16 cellular contexts compared by ENCODE assay signal in genomic region chr20:48619126-48620101, GRCh38.
A peak's percentile ranks its signal among the peaks of the same experiment; 100 is the strongest.
DNase-seq lines count a peak whose midpoint lies in the region; ATAC-seq and TF ChIP-seq lines count a peak whose summit lies in the region.
"Had no signal": no experiment of that assay in that cellular context is flagged by ENCODE, and none has a peak within 500 bp of the region (broad histone marks: within the 10 kb centered on the region; RNA-seq: fewer than 3 reads in every experiment).

No MANE protein-coding gene starts in this region.

- H3K27ac Mint-ChIP-seq in activated naive CD4-positive, alpha-beta T cell treated with anti-CD3 and anti-CD28 coated beads, Interleukin-2, amount 10 ng/mL, durations not matched to agents 7 days and 5 days: no peak overlapping the region
- H3K27ac Mint-ChIP-seq: activated naive CD8-positive, alpha-beta T cell; GM23338 had no signal

- peaks cover 14% of the 10 kb centered on the region for H3K27me3 Mint-ChIP-seq in activated naive CD4-positive, alpha-beta T cell treated with anti-CD3 and anti-CD28 coated beads, Interleukin-2, amount 10 ng/mL, durations not matched to agents 7 days and 5 days
- H3K27me3 Mint-ChIP-seq: activated naive CD8-positive, alpha-beta T cell; stimulated activated memory B cell treated with anti-CD40 and anti-IgM and Interleukin-4, amounts not matched to agents 10 μg/mL and 1 μg/mL and 100 μg/mL, for 72 hours had no signal

- no peak overlapping the region for H3K4me3 Mint-ChIP-seq in activated naive CD4-positive, alpha-beta T cell treated with anti-CD3 and anti-CD28 coated beads, Interleukin-2, amount 10 ng/mL, durations not matched to agents 7 days and 5 days
- H3K4me3 Mint-ChIP-seq: activated naive CD8-positive, alpha-beta T cell; GM23338 had no signal

- peaks cover 10% of the 10 kb centered on the region for H3K4me1 Mint-ChIP-seq in activated naive CD4-positive, alpha-beta T cell treated with anti-CD3 and anti-CD28 coated beads, Interleukin-2, amount 10 ng/mL, durations not matched to agents 7 days and 5 days

- H3K4me1 ChIP-seq in A673 (ENCODE audit: insufficient read depth, low read length, poor library complexity, severe bottlenecking): peaks cover 13% of the 10 kb centered on the region

- peaks cover 2% of the 10 kb centered on the region for H3K36me3 Mint-ChIP-seq in activated naive CD4-positive, alpha-beta T cell treated with anti-CD3 and anti-CD28 coated beads, Interleukin-2, amount 10 ng/mL, durations not matched to agents 7 days and 5 days
- H3K36me3 Mint-ChIP-seq: activated naive CD8-positive, alpha-beta T cell had no signal

- no peak for TF ChIP-seq CTCF in A673 (conservative IDR thresholded peaks at IDR 0.05; ENCODE audit: low read depth, low read length)

- POLR2A ChIA-PET in A673 (lab: Charles Lee; ENCODE audit: low non-redundant PET): no interaction called here

- DNase-seq in A673 (ENCODE audit: low spot score) (peak; percentile 48), NCI-H1092 (lab: John Stamatoyannopoulos, UW) (peak; percentile 22), SK-N-DZ (ENCODE audit: low spot score) (peak; percentile 78), left kidney (ENCODE audit: low read depth, low spot score) (peak; percentile 58), NCI-H1436 (lab: John Stamatoyannopoulos, UW) (no peak)
- DNase-seq in activated naive CD4-positive, alpha-beta T cell treated with anti-CD3 and anti-CD28 coated beads, Interleukin-2, amount 10 ng/mL, durations not matched to agents 7 days and 5 days: no peak
- DNase-seq: cortex of kidney, esophagus squamous epithelium had no signal

- no peak overlapping the region for H3K27ac ChIP-seq in A673 (ENCODE audit: low read depth, low read length, poor library complexity, severe bottlenecking)
- H3K27ac ChIP-seq: esophagus squamous epithelium, HL-60, vagina, WERI-Rb-1 had no signal

- intact Hi-C loops in A673 (cut with micrococcal nuclease; ENCODE audit: unreplicated experiment): loop anchor here (2.0 to 5.0 kb wide), 5 partner anchors 765 to 957 kb away; no protein-coding TSS in a partner anchor

- no peaks in the 10 kb centered on the region for H3K9me3 Mint-ChIP-seq in activated naive CD4-positive, alpha-beta T cell treated with anti-CD3 and anti-CD28 coated beads, Interleukin-2, amount 10 ng/mL, durations not matched to agents 7 days and 5 days
- H3K9me3 Mint-ChIP-seq: GM23338; stimulated activated memory B cell treated with anti-CD40 and anti-IgM and Interleukin-4, amounts not matched to agents 10 μg/mL and 1 μg/mL and 100 μg/mL, for 72 hours had no signal

- no peaks in the 10 kb centered on the region for H3K27me3 ChIP-seq in A673 (replicated peaks; ENCODE audit: insufficient read depth, low read depth, low read length, poor library complexity)
- H3K27me3 ChIP-seq: vagina had no signal

- BruUV-seq in A673 (replicated peaks; lab: Mats Ljungman, UMichigan): no TSS peak

- CTCF ChIA-PET in A673 (lab: Charles Lee): interaction anchor here (0.8 to 2.1 kb wide), 4 partner anchors 514 to 955 kb away, joined by 3 to 13 read pairs (median 11); no protein-coding TSS in a partner anchor
- CTCF ChIA-PET in activated naive CD4-positive, alpha-beta T cell treated with anti-CD3 and anti-CD28 coated beads, Interleukin-2, amount 10 ng/mL, durations not matched to agents 7 days and 5 days (lab: Charles Lee): interaction anchor here (0.8 to 4.4 kb wide), 17 partner anchors 17 to 1422 kb away, joined by 3 to 54 read pairs (median 4); no protein-coding TSS in a partner anchor

- no peak for ATAC-seq in HG03280 (IDR thresholded peaks at IDR 0.05; ENCODE audit: unreplicated experiment)
- no peak for ATAC-seq in GM18867 (IDR thresholded peaks at IDR 0.05; ENCODE audit: unreplicated experiment)

- no peak overlapping the region for H3K4me3 ChIP-seq in A673 (ENCODE audit: low read depth, low read length, poor library complexity, severe bottlenecking)
- H3K4me3 ChIP-seq: GM23338, vagina had no signal

- H3K9me3 ChIP-seq in A673 (ENCODE audit: low read depth, low read length, poor library complexity, severe bottlenecking): no peaks in the 10 kb centered on the region
- H3K9me3 ChIP-seq: esophagus squamous epithelium, vagina had no signal

- peaks cover 11% of the 10 kb centered on the region for H3K36me3 ChIP-seq in A673 (ENCODE audit: insufficient read depth, low read length, poor library complexity, severe bottlenecking)
- H3K36me3 ChIP-seq: vagina, WERI-Rb-1 had no signal

Comparison
In these comparisons a context has a peak if more than half of its experiments do, and no peak if none do; other contexts are left out.
1. DNase-seq: peak in A673 (single experiment), NCI-H1092 (single experiment), SK-N-DZ (single experiment) and left kidney (single experiment); none in NCI-H1436 (single experiment) and activated naive CD4-positive, alpha-beta T cell treated with anti-CD3 and anti-CD28 coated beads, Interleukin-2, amount 10 ng/mL, durations not matched to agents 7 days and 5 days (single experiment).